In genomic region chrX:283115-283845, GRCh38 we compare ENCODE assay signal across 8 cellular contexts. TPM values are rescaled to one million over a fixed set of nuclear protein-coding genes. Genes with fewer than 3 reads are reported as not detected.
DNase-seq lines count a peak whose midpoint lies in the region; ATAC-seq, FAIRE-seq and TF ChIP-seq lines count a peak whose summit lies in the region.

No MANE protein-coding gene starts in this region.

- no peaks in the 10 kb centered on the region for H3K9me3 ChIP-seq in HepG2 (ENCODE audit: low read length)

- intact Hi-C loops in HepG2 (cut with micrococcal nuclease; ENCODE audit: unreplicated experiment) = no loop called here

- peaks cover 57% of the 10 kb centered on the region for H4K20me1 ChIP-seq in HepG2 (ENCODE audit: insufficient read depth, low read length)

- no peaks in the 10 kb centered on the region; a peak in 1 of 5 replicates for H3K27me3 ChIP-seq in HepG2 (ENCODE audit: control insufficient read depth in 1 of 2, insufficient read depth in 2 of 2, low read length in 2 of 2)

- peaks cover 47% of the 10 kb centered on the region for H3K79me2 ChIP-seq in HepG2 (ENCODE audit: insufficient read depth, low read length)

- WGBS in HepG2 (ENCODE audit: low lambda C conversion rate) = 97% methylated on average over 37 of the region's 45 CpGs

- POLR2A ChIA-PET in HepG2 (lab: Yijun Ruan, JAX) = no interaction called here

- peak overlapping the region; percentile 40; the same call in 1 of the 2 replicates for H3K4me2 ChIP-seq in HepG2 (ENCODE audit: low read depth, low read length)

- no TSS peak for BruUV-seq in HepG2 (replicated peaks; lab: Mats Ljungman, UMichigan)

- DNase-seq in T-helper 22 cell (ENCODE audit: low read depth) (peak; percentile 83), cerebellum (ENCODE audit: low spot score) (peak; percentile 95), HepG2 (ENCODE audit: low spot score) (no peak), NCI-H82 treated with DMSO at 0.1 percent for 48 hours (lab: John Stamatoyannopoulos, UW; ENCODE audit: unreplicated experiment) (no peak), DMS53 treated with DMSO at 0.1 percent for 48 hours (lab: John Stamatoyannopoulos, UW; ENCODE audit: unreplicated experiment) (no peak)
- DNase-seq in stimulated activated CD4-positive, alpha-beta T cell treated with anti-CD3 and anti-CD28 coated beads, Interleukin-4, amount 100 ng/mL, for 24 hours = peak; percentile 93

- no peak for TF ChIP-seq POLR2A in HepG2 (IDR thresholded peaks at IDR 0.05; ENCODE audit: insufficient read depth in 1 of 2, low read depth in 2 of 2, low read length in 2 of 2)

- in situ Hi-C loops in HepG2 (cut with HindIII; ENCODE audit: extremely low pct_ligation_motif_present, low pct_unique_long_range_greater_than_20kb) = no loop called here

- no peak overlapping the region for H3K27ac ChIP-seq in HepG2 (ENCODE audit: extremely low read length, insufficient read depth, low read length)

- no peak for TF ChIP-seq CTCF in HepG2 (CRISPR knock-in tag; IDR thresholded peaks at IDR 0.05)

- CTCF ChIA-PET in HepG2 (lab: Yijun Ruan, JAX; ENCODE audit: low intra/inter-chr PET ratio, low total read pairs) = no interaction called here

- peaks cover 49% of the 10 kb centered on the region for H3K4me1 ChIP-seq in HepG2 (ENCODE audit: insufficient read depth, low read length)

- H3K4me3 ChIP-seq in HepG2 (replicated peaks in 1 of 3; ENCODE audit: insufficient read depth in 1 of 3, low read depth in 2 of 3, low read length in 3 of 3) = no peak overlapping the region; a peak in 1 of 6 replicates

- no peak for FAIRE-seq in HepG2 (lab: Jason Lieb, UNC)

- ATAC-seq in GM18867 (IDR thresholded peaks at IDR 0.05; ENCODE audit: unreplicated experiment) (peak; percentile 99), HG03066 (IDR thresholded peaks at IDR 0.05; ENCODE audit: low read depth, unreplicated experiment) (peak; percentile 99), HepG2 (no peak)

- no peak overlapping the region for H3K9ac ChIP-seq in HepG2 (ENCODE audit: insufficient read depth, low read depth, low read length)

- no peak overlapping the region for H2AFZ ChIP-seq in HepG2 (ENCODE audit: low read length)

- peaks cover 24 to 52% of the 10 kb centered on the region in 2 experiments for H3K36me3 ChIP-seq in HepG2 (replicated peaks in 1 of 2; ENCODE audit: control insufficient read depth in 1 of 2, insufficient read depth in 2 of 2, low read length in 2 of 2)

- no peak for TF ChIP-seq RAD21 in HepG2 (CRISPR knock-in tag; IDR thresholded peaks at IDR 0.05)

- TF ChIP-seq EP300 in HepG2 (IDR thresholded peaks at IDR 0.05; ENCODE audit: low read depth in 2 of 2, low read length in 2 of 2) = no peak
- no peak for TF ChIP-seq EP300 in HepG2 (CRISPR knock-in tag; IDR thresholded peaks at IDR 0.05; ENCODE audit: borderline replicate concordance)

TF ChIP-seq in HepG2, 621 proteins besides CTCF, POLR2A, EP300 and RAD21 (continues in another document):
- TF ChIP-seq MTERF4 (CRISPR knock-in tag; IDR thresholded peaks at IDR 0.05) (no peak), ZUFSP (CRISPR knock-in tag; IDR thresholded peaks at IDR 0.05; ENCODE audit: borderline replicate concordance) (no peak), RBFOX2 (IDR thresholded peaks at IDR 0.05; ENCODE audit: low read depth, low read length) (peak; percentile 52)

RNA-seq across cellular contexts. Expression of gene PLCXD1, which starts 2.1 kb away (rescaled TPM):
- total RNA-seq in cerebellum (14.2 TPM), HepG2 (2016; rRNA removed; fragmentation: Illumina TruSeq; extraction: Trizol) (87.7 and 111 TPM in 2 replicates)
- 14.7 and 15.6 TPM in 2 replicates for total RNA-seq in HepG2 (2016; cell fraction: cytosol; rRNA removed; fragmentation: Illumina TruSeq; extraction: Trizol; ENCODE audit: low read depth)
- 93.5 and 100 TPM in 2 replicates for total RNA-seq in HepG2 (2016; cell fraction: insoluble cytoplasmic fraction; rRNA removed; fragmentation: Illumina TruSeq; extraction: Trizol)
- total RNA-seq in HepG2 (2016; cell fraction: membrane; rRNA removed; fragmentation: Illumina TruSeq; extraction: Trizol) = 44.6 and 46.3 TPM in 2 replicates
- 61.7 and 72.3 TPM in 2 replicates for total RNA-seq in HepG2 (2016; cell fraction: nucleus; rRNA removed; fragmentation: Illumina TruSeq; extraction: Trizol)
- polyA plus RNA-seq in HepG2 (2011; rRNA removed) = 153 and 202 TPM in 2 replicates
- 97.5 and 98.8 TPM in 2 replicates for polyA plus RNA-seq in HepG2 (2011; cell fraction: cytosol; rRNA removed)
- polyA plus RNA-seq in HepG2 (2011; cell fraction: nucleus; rRNA removed) = 373 and 416 TPM in 2 replicates
- polyA plus RNA-seq in HepG2 (2012) = 118 and 196 TPM in 2 replicates
- 10.9 TPM in 2 replicates for polyA plus RNA-seq in HepG2 (2016; cell fraction: cytosol; fragmentation: Illumina TruSeq; extraction: Trizol; ENCODE audit: low read depth)
- 71.2 and 91.8 TPM in 2 replicates for polyA plus RNA-seq in HepG2 (2016; cell fraction: insoluble cytoplasmic fraction; fragmentation: Illumina TruSeq; extraction: Trizol; ENCODE audit: low read depth)
- polyA plus RNA-seq in HepG2 (2016; cell fraction: membrane; fragmentation: Illumina TruSeq; extraction: Trizol; ENCODE audit: low read depth) = 29.2 and 29.4 TPM in 2 replicates
- 178 and 219 TPM in 2 replicates for polyA plus RNA-seq in HepG2 (2016; cell fraction: nucleus; fragmentation: Illumina TruSeq; extraction: Trizol; ENCODE audit: insufficient read depth, low read depth)
- polyA minus RNA-seq in HepG2 (2011; rRNA and poly(A)+ RNA removed; ENCODE audit: low replicate concordance) = 70.5 and 467 TPM in 2 replicates
- polyA minus RNA-seq in HepG2 (2011; cell fraction: cytosol; rRNA and poly(A)+ RNA removed) = 116 and 195 TPM in 2 replicates
- polyA minus RNA-seq in HepG2 (2011; cell fraction: nucleus; rRNA and poly(A)+ RNA removed) = 115 and 118 TPM in 2 replicates

RNA-seq across cellular contexts. Expression of gene GTPBP6, which starts 35.3 kb away (rescaled TPM):
- total RNA-seq in cerebellum (11.6 TPM), HepG2 (2016; rRNA removed; fragmentation: Illumina TruSeq; extraction: Trizol) (35.6 and 39.6 TPM in 2 replicates)
- 33.9 and 34.6 TPM in 2 replicates for total RNA-seq in HepG2 (2016; cell fraction: cytosol; rRNA removed; fragmentation: Illumina TruSeq; extraction: Trizol; ENCODE audit: low read depth)
- 32.3 and 41.0 TPM in 2 replicates for total RNA-seq in HepG2 (2016; cell fraction: insoluble cytoplasmic fraction; rRNA removed; fragmentation: Illumina TruSeq; extraction: Trizol)
- 50.6 and 52.4 TPM in 2 replicates for total RNA-seq in HepG2 (2016; cell fraction: membrane; rRNA removed; fragmentation: Illumina TruSeq; extraction: Trizol)
- 17.0 and 20.4 TPM in 2 replicates for total RNA-seq in HepG2 (2016; cell fraction: nucleus; rRNA removed; fragmentation: Illumina TruSeq; extraction: Trizol)
- polyA plus RNA-seq in HepG2 (2011; rRNA removed) = 20.2 and 22.1 TPM in 2 replicates
- 18.4 and 31.3 TPM in 2 replicates for polyA plus RNA-seq in HepG2 (2011; cell fraction: cytosol; rRNA removed)
- 29.4 and 36.8 TPM in 2 replicates for polyA plus RNA-seq in HepG2 (2011; cell fraction: nucleus; rRNA removed)
- polyA plus RNA-seq in HepG2 (2012) = 16.6 and 18.3 TPM in 2 replicates
- 46.6 and 50.3 TPM in 2 replicates for polyA plus RNA-seq in HepG2 (2016; cell fraction: cytosol; fragmentation: Illumina TruSeq; extraction: Trizol; ENCODE audit: low read depth)
- polyA plus RNA-seq in HepG2 (2016; cell fraction: insoluble cytoplasmic fraction; fragmentation: Illumina TruSeq; extraction: Trizol; ENCODE audit: low read depth) = 38.1 and 42.7 TPM in 2 replicates
- 50.6 and 54.4 TPM in 2 replicates for polyA plus RNA-seq in HepG2 (2016; cell fraction: membrane; fragmentation: Illumina TruSeq; extraction: Trizol; ENCODE audit: low read depth)
- polyA plus RNA-seq in HepG2 (2016; cell fraction: nucleus; fragmentation: Illumina TruSeq; extraction: Trizol; ENCODE audit: insufficient read depth, low read depth) = 41.5 and 48.9 TPM in 2 replicates
- polyA minus RNA-seq in HepG2 (2011; rRNA and poly(A)+ RNA removed; ENCODE audit: low replicate concordance) = 14.7 and 27.7 TPM in 2 replicates
- polyA minus RNA-seq in HepG2 (2011; cell fraction: cytosol; rRNA and poly(A)+ RNA removed) = 10.6 and 14.2 TPM in 2 replicates
- polyA minus RNA-seq in HepG2 (2011; cell fraction: nucleus; rRNA and poly(A)+ RNA removed) = 4.7 and 7.2 TPM in 2 replicates

Comparison
In these comparisons a context has a peak if more than half of its experiments do, and no peak if none do; other contexts are left out.
1. DNase-seq: peak in T-helper 22 cell (single experiment), cerebellum (single experiment) and stimulated activated CD4-positive, alpha-beta T cell treated with anti-CD3 and anti-CD28 coated beads, Interleukin-4, amount 100 ng/mL, for 24 hours (single experiment); none in HepG2 (single experiment), NCI-H82 treated with DMSO at 0.1 percent for 48 hours (single experiment) and DMS53 treated with DMSO at 0.1 percent for 48 hours (single experiment).